Comparison of ENCODE assay signal across 18 cellular contexts in the genomic region with DNA sequence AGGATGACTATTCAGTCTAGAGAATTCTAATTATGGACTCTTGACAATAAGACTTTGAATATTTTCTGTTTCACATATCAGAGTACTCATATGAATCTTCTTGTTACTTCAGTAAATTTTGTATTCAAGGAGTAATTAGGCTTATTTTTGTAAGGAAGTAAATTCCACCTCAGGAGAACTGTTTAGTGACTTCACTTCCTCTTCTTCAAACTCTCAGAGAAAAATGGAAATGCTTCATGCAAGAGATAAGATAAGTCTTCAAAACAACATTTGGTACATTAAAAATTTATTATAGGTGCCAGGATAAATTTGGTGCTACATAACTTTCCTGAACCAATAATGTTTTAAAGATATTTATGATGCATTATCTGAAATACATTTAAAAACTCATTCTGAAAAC.
"Had no signal": no experiment of that assay in that cellular context is flagged by ENCODE, and none has a peak within 500 bp of the region (broad histone marks: within the 10 kb centered on the region; RNA-seq: fewer than 3 reads in every experiment).

No MANE protein-coding gene starts in this region.

- H3K27ac ChIP-seq: breast epithelium, gastroesophageal sphincter, heart right ventricle, psoas muscle, right lobe of liver, suprapubic skin had no signal

- DNase-seq: activated CD4-positive, alpha-beta T cell treated with anti-CD3 and anti-CD28 coated beads, Interleukin-2, amount 50 U/mL, for 48 hours; activated CD4-positive, CD25-positive, alpha-beta regulatory T cell treated with anti-CD3 and anti-CD28 coated beads, Interleukin-2, amount 50 U/mL, for 72 hours; activated naive CD4-positive, alpha-beta T cell treated with anti-CD3 and anti-CD28 coated beads for 36 hours; activated naive CD8-positive, alpha-beta T cell treated with anti-CD3 and anti-CD28 coated beads, Interleukin-2, amount 50 U/mL, for 24 hours; activated T-cell treated with anti-CD3 and anti-CD28 coated beads, Interleukin-2, amount 50 U/mL, for 1 hour; aorta; cerebellar nuclear complex; effector memory CD4-positive, alpha-beta T cell; heart right ventricle; left colon; midbrain; psoas muscle; right lobe of liver; trophoblast cell had no signal

- H3K4me3 ChIP-seq: breast epithelium, gastroesophageal sphincter, heart right ventricle, lung, psoas muscle, right lobe of liver, suprapubic skin had no signal
